ENCODE assay signal across 23 cellular contexts in genomic region chr4:105936901-105937300, GRCh38. TPM values are rescaled to one million over a fixed set of nuclear protein-coding genes. Genes with fewer than 3 reads are reported as not detected.
"Had no signal": no experiment of that assay in that cellular context is flagged by ENCODE, and none has a peak within 500 bp of the region (broad histone marks: within the 10 kb centered on the region; RNA-seq: fewer than 3 reads in every experiment).

No MANE protein-coding gene starts in this region.

- H3K36me3 Mint-ChIP-seq: type B pancreatic cell had no signal

- H3K9me3 Mint-ChIP-seq: activated CD4-positive, alpha-beta T cell treated with anti-CD3 and anti-CD28 coated beads, Interleukin-2, amount 10 ng/mL, durations not matched to agents 24 days and 14 days; activated naive CD4-positive, alpha-beta T cell treated with anti-CD3 and anti-CD28 coated beads for 36 hours; activated T-cell treated with anti-CD3 and anti-CD28 coated beads, Interleukin-2, amount 50 U/mL, for 4 hours; neural crest cell; stimulated activated naive CD8-positive, alpha-beta T cell treated with anti-CD3 and anti-CD28 coated beads, Interleukin-15, Interleukin-2, amounts not matched to agents 100 ng/mL and 50 ng/mL, for 24 hours; type B pancreatic cell had no signal

- H3K27me3 ChIP-seq: body of pancreas, dorsolateral prefrontal cortex, foreskin keratinocyte, suprapubic skin had no signal

- H3K27me3 Mint-ChIP-seq: type B pancreatic cell had no signal

- H3K4me3 ChIP-seq: body of pancreas, dorsolateral prefrontal cortex, prostate gland, skin epidermis, suprapubic skin had no signal

- H3K27ac Mint-ChIP-seq: activated CD4-positive, alpha-beta T cell treated with anti-CD3 and anti-CD28 coated beads, Interleukin-2, amount 10 ng/mL, durations not matched to agents 24 days and 14 days; activated CD8-positive, alpha-beta T cell treated with anti-CD3 and anti-CD28 coated beads, Interleukin-2, amount 10 ng/mL, durations not matched to agents 7 days and 5 days; activated naive CD4-positive, alpha-beta T cell treated with anti-CD3 and anti-CD28 coated beads for 36 hours; stimulated activated naive CD8-positive, alpha-beta T cell treated with anti-CD3 and anti-CD28 coated beads, Interleukin-15, Interleukin-2, amounts not matched to agents 100 ng/mL and 50 ng/mL, for 24 hours; type B pancreatic cell had no signal

- H3K27ac ChIP-seq: body of pancreas, dorsolateral prefrontal cortex, epithelial cell of prostate, foreskin keratinocyte, prostate gland, skin epidermis, suprapubic skin had no signal

- H3K4me1 Mint-ChIP-seq: activated CD4-positive, alpha-beta T cell treated with anti-CD3 and anti-CD28 coated beads, Interleukin-2, amount 10 ng/mL, durations not matched to agents 24 days and 14 days; neural crest cell had no signal

- H3K4me1 ChIP-seq: body of pancreas, foreskin keratinocyte, prostate gland, suprapubic skin had no signal

- DNase-seq: activated CD4-positive, alpha-beta T cell treated with anti-CD3 and anti-CD28 coated beads, Interleukin-2, amount 10 ng/mL, durations not matched to agents 24 days and 14 days; activated CD8-positive, alpha-beta T cell treated with anti-CD3 and anti-CD28 coated beads, Interleukin-2, amount 10 ng/mL, durations not matched to agents 7 days and 5 days; activated naive CD4-positive, alpha-beta T cell treated with anti-CD3 and anti-CD28 coated beads for 36 hours; activated T-cell treated with anti-CD3 and anti-CD28 coated beads, Interleukin-2, amount 50 U/mL, for 4 hours; body of pancreas; caudate nucleus; dorsolateral prefrontal cortex; foreskin keratinocyte; hypothalamus; kidney glomerular epithelial cell; right cardiac atrium; stimulated activated CD4-positive, alpha-beta T cell treated with anti-CD3 and anti-CD28 coated beads, Interleukin-15, amount 100 ng/mL, for 24 hours; stimulated activated CD4-positive, alpha-beta T cell treated with anti-CD3 and anti-CD28 coated beads, Interleukin-2, amount 100 ng/mL, for 48 hours; T-helper 1 cell; T-helper 9 cell had no signal

- ATAC-seq: activated CD8-positive, alpha-beta T cell treated with anti-CD3 and anti-CD28 coated beads, Interleukin-2, amount 10 ng/mL, durations not matched to agents 7 days and 5 days; activated T-cell treated with anti-CD3 and anti-CD28 coated beads, Interleukin-2, amount 50 U/mL, for 4 hours; body of pancreas; foreskin keratinocyte; right cardiac atrium had no signal

- H3K36me3 ChIP-seq: prostate gland, suprapubic skin had no signal

- H3K9me3 ChIP-seq: body of pancreas, prostate gland, suprapubic skin had no signal

- H3K4me3 Mint-ChIP-seq: activated CD4-positive, alpha-beta T cell treated with anti-CD3 and anti-CD28 coated beads, Interleukin-2, amount 10 ng/mL, durations not matched to agents 24 days and 14 days; activated CD8-positive, alpha-beta T cell treated with anti-CD3 and anti-CD28 coated beads, Interleukin-2, amount 10 ng/mL, durations not matched to agents 7 days and 5 days; activated naive CD4-positive, alpha-beta T cell treated with anti-CD3 and anti-CD28 coated beads for 36 hours; activated T-cell treated with anti-CD3 and anti-CD28 coated beads, Interleukin-2, amount 50 U/mL, for 4 hours; neural crest cell; stimulated activated naive CD8-positive, alpha-beta T cell treated with anti-CD3 and anti-CD28 coated beads, Interleukin-15, Interleukin-2, amounts not matched to agents 100 ng/mL and 50 ng/mL, for 24 hours; type B pancreatic cell had no signal

RNA-seq across cellular contexts. Expression of gene NPNT, which starts 41.6 kb away (rescaled TPM):
- total RNA-seq: activated CD4-positive, alpha-beta T cell treated with anti-CD3 and anti-CD28 coated beads, Interleukin-2, amount 10 ng/mL, durations not matched to agents 24 days and 14 days; activated CD8-positive, alpha-beta T cell treated with anti-CD3 and anti-CD28 coated beads, Interleukin-2, amount 10 ng/mL, durations not matched to agents 7 days and 5 days; activated naive CD4-positive, alpha-beta T cell treated with anti-CD3 and anti-CD28 coated beads for 36 hours; neural crest cell; osteocyte had no signal
